In the genomic region with DNA sequence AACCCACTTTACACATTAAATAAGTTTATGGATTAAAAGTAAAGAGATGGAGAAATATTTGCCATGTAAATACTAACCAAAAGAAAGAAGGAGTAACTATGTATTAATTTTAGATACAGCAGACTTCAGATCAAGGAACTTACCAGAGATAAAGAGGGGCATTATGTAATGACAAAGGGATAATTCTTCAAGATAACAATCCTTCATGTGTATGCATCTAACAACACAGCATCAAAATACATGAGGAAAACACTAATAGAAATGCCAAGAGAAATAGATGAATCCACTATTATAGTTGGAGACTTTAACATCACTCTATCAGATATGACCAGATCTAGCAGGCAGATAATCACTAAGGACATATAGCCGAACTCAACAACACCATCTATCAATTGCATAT, we compare ENCODE assay signal across 27 cellular contexts.
DNase-seq lines count a peak whose midpoint lies in the region; ATAC-seq, FAIRE-seq and TF ChIP-seq lines count a peak whose summit lies in the region.
"Had no signal": no experiment of that assay in that cellular context is flagged by ENCODE, and none has a peak within 500 bp of the region (broad histone marks: within the 10 kb centered on the region; RNA-seq: fewer than 3 reads in every experiment).

No MANE protein-coding gene starts in this region.

- 74% methylated on average over 1 of the region's 1 CpG for WGBS in smooth muscle cell (ENCODE audit: low lambda C conversion rate)

- H3F3A ChIP-seq in smooth muscle cell (ENCODE audit: low read depth), result peaks cover 24% of the 10 kb centered on the region

- H3K9me3 ChIP-seq in smooth muscle cell (replicated peaks; ENCODE audit: low read depth), result no peaks in the 10 kb centered on the region
- H3K9me3 ChIP-seq: BE2C, Caco-2 had no signal

- no peak overlapping the region for H2AFZ ChIP-seq in smooth muscle cell (ENCODE audit: low read depth)

- no peaks in the 10 kb centered on the region for H4K20me1 ChIP-seq in smooth muscle cell (ENCODE audit: low read depth)
- H4K20me1 ChIP-seq: BLaER1 had no signal

- in situ Hi-C loops in SK-MEL-5 (cut with HindIII; ENCODE audit: low pct_unique_long_range_greater_than_20kb, low sequenced_read_pairs), result no loop called here

- peak; percentile 82 for FAIRE-seq in D721Med (lab: Jason Lieb, UNC)
- FAIRE-seq: A204.1, GM12878, GM12892, GM18507 had no signal

- H3K4me1 ChIP-seq in smooth muscle cell (ENCODE audit: low read depth), result peaks cover 11% of the 10 kb centered on the region
- H3K4me1 ChIP-seq: BLaER1 had no signal

- intact Hi-C loops in left ventricle myocardium superior (cut with micrococcal nuclease), result no loop called here

- peak overlapping the region; percentile 91 for H3K4me2 ChIP-seq in smooth muscle cell
- H3K4me2 ChIP-seq: BLaER1 had no signal

- DNase-seq in D721Med (ENCODE audit: insufficient read length, low spot score) (no peak), SK-MEL-5 (ENCODE audit: low read depth, low spot score) (peak; percentile 68), smooth muscle cell (lab: John Stamatoyannopoulos, UW; ENCODE audit: unreplicated experiment) (no peak), left ventricle myocardium superior (no peak), MV-4-11 (lab: John Stamatoyannopoulos, UW) (no peak)
- DNase-seq: 8988T; ACHN; BE2C; C1 segment of cervical spinal cord; Caco-2; Calu3; CD4-positive, alpha-beta memory T cell; CD4-positive, CD25-positive, alpha-beta regulatory T cell; CD8-positive, alpha-beta memory T cell; DMS 273 treated with DMSO at 0.1 percent for 48 hours; DMS153; DMS53; DMS79; DND-41; EL; GDM1 had no signal

- peak overlapping the region; percentile 81 for H3K9ac ChIP-seq in smooth muscle cell (ENCODE audit: low read depth)
- H3K9ac ChIP-seq: BLaER1 had no signal

- TF ChIP-seq CTCF in D721Med (IDR thresholded peaks at IDR 0.05; ENCODE audit: insufficient read depth, missing control alignments) (no peak), smooth muscle cell (IDR thresholded peaks at IDR 0.05; ENCODE audit: borderline replicate concordance, insufficient read depth, poor library complexity, severe bottlenecking) (no peak)

- H3K27me3 ChIP-seq in smooth muscle cell (ENCODE audit: low read depth), result no peaks in the 10 kb centered on the region
- H3K27me3 ChIP-seq: BE2C, BLaER1 had no signal

- peaks cover 59% of the 10 kb centered on the region for H3K79me2 ChIP-seq in smooth muscle cell (ENCODE audit: low read depth)

- peak overlapping the region; percentile 59 for H3K4me3 ChIP-seq in smooth muscle cell
- H3K4me3 ChIP-seq: BLaER1, GM12878 had no signal

- H3K27ac ChIP-seq in smooth muscle cell (ENCODE audit: low read depth), result peak overlapping the region; percentile 98
- H3K27ac ChIP-seq: BLaER1 had no signal

- H3K36me3 ChIP-seq in smooth muscle cell (ENCODE audit: low read depth), result no peaks in the 10 kb centered on the region
- H3K36me3 ChIP-seq: BE2C, BLaER1 had no signal

- ATAC-seq in left ventricle myocardium superior, result no peak
- ATAC-seq in HG02610 (IDR thresholded peaks at IDR 0.05; ENCODE audit: unreplicated experiment), result no peak
- ATAC-seq: GM12878 had no signal
